In genomic region chr2:178125125-178125524, GRCh38 we compare ENCODE assay signal across 1 cellular context.
TF ChIP-seq lines count a peak whose summit lies in the region.

No MANE protein-coding gene starts in this region.

TF ChIP-seq in WTC11, 78 proteins besides CTCF, POLR2A, EP300 and RAD21 (continued from another document):
- TF ChIP-seq ARID4B (CRISPR knock-in tag; IDR thresholded peaks at IDR 0.05; ENCODE audit: borderline replicate concordance) (no peak), ELF4 (CRISPR knock-in tag; IDR thresholded peaks at IDR 0.05; ENCODE audit: low read depth) (no peak)
TF ChIP-seq in WTC11: peak in this region for 0.
